In genomic region chr13:57437587-57437986, GRCh38 we compare ENCODE assay signal across 1 cellular context.
TF ChIP-seq lines count a peak whose summit lies in the region.

No MANE protein-coding gene starts in this region.

TF ChIP-seq in GM23338, 12 proteins besides CTCF, POLR2A, EP300 and RAD21 (continued from another document):
- TF ChIP-seq, protein P1, sequence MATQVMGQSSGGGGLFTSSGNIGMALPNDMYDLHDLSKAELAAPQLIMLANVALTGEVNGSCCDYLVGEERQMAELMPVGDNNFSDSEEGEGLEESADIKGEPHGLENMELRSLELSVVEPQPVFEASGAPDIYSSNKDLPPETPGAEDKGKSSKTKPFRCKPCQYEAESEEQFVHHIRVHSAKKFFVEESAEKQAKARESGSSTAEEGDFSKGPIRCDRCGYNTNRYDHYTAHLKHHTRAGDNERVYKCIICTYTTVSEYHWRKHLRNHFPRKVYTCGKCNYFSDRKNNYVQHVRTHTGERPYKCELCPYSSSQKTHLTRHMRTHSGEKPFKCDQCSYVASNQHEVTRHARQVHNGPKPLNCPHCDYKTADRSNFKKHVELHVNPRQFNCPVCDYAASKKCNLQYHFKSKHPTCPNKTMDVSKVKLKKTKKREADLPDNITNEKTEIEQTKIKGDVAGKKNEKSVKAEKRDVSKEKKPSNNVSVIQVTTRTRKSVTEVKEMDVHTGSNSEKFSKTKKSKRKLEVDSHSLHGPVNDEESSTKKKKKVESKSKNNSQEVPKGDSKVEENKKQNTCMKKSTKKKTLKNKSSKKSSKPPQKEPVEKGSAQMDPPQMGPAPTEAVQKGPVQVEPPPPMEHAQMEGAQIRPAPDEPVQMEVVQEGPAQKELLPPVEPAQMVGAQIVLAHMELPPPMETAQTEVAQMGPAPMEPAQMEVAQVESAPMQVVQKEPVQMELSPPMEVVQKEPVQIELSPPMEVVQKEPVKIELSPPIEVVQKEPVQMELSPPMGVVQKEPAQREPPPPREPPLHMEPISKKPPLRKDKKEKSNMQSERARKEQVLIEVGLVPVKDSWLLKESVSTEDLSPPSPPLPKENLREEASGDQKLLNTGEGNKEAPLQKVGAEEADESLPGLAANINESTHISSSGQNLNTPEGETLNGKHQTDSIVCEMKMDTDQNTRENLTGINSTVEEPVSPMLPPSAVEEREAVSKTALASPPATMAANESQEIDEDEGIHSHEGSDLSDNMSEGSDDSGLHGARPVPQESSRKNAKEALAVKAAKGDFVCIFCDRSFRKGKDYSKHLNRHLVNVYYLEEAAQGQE (IDR thresholded peaks at IDR 0.05; ENCODE audit: unreplicated experiment): no peak
- no peak for TF ChIP-seq ETS1 (IDR thresholded peaks at IDR 0.05)
- TF ChIP-seq, protein P2, sequence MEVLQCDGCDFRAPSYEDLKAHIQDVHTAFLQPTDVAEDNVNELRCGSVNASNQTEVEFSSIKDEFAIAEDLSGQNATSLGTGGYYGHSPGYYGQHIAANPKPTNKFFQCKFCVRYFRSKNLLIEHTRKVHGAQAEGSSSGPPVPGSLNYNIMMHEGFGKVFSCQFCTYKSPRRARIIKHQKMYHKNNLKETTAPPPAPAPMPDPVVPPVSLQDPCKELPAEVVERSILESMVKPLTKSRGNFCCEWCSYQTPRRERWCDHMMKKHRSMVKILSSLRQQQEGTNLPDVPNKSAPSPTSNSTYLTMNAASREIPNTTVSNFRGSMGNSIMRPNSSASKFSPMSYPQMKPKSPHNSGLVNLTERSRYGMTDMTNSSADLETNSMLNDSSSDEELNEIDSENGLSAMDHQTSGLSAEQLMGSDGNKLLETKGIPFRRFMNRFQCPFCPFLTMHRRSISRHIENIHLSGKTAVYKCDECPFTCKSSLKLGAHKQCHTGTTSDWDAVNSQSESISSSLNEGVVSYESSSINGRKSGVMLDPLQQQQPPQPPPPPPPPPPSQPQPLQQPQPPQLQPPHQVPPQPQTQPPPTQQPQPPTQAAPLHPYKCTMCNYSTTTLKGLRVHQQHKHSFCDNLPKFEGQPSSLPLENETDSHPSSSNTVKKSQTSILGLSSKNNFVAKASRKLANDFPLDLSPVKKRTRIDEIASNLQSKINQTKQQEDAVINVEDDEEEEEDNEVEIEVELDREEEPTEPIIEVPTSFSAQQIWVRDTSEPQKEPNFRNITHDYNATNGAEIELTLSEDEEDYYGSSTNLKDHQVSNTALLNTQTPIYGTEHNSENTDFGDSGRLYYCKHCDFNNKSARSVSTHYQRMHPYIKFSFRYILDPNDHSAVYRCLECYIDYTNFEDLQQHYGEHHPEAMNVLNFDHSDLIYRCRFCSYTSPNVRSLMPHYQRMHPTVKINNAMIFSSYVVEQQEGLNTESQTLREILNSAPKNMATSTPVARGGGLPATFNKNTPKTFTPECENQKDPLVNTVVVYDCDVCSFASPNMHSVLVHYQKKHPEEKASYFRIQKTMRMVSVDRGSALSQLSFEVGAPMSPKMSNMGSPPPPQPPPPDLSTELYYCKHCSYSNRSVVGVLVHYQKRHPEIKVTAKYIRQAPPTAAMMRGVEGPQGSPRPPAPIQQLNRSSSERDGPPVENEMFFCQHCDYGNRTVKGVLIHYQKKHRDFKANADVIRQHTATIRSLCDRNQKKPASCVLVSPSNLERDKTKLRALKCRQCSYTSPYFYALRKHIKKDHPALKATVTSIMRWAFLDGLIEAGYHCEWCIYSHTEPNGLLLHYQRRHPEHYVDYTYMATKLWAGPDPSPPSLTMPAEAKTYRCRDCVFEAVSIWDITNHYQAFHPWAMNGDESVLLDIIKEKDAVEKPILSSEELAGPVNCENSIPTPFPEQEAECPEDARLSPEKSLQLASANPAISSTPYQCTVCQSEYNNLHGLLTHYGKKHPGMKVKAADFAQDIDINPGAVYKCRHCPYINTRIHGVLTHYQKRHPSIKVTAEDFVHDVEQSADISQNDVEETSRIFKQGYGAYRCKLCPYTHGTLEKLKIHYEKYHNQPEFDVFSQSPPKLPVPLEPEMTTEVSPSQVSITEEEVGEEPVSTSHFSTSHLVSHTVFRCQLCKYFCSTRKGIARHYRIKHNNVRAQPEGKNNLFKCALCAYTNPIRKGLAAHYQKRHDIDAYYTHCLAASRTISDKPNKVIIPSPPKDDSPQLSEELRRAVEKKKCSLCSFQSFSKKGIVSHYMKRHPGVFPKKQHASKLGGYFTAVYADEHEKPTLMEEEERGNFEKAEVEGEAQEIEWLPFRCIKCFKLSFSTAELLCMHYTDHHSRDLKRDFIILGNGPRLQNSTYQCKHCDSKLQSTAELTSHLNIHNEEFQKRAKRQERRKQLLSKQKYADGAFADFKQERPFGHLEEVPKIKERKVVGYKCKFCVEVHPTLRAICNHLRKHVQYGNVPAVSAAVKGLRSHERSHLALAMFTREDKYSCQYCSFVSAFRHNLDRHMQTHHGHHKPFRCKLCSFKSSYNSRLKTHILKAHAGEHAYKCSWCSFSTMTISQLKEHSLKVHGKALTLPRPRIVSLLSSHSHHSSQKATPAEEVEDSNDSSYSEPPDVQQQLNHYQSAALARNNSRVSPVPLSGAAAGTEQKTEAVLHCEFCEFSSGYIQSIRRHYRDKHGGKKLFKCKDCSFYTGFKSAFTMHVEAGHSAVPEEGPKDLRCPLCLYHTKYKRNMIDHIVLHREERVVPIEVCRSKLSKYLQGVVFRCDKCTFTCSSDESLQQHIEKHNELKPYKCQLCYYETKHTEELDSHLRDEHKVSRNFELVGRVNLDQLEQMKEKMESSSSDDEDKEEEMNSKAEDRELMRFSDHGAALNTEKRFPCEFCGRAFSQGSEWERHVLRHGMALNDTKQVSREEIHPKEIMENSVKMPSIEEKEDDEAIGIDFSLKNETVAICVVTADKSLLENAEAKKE (CRISPR knock-in tag; IDR thresholded peaks at IDR 0.05): no peak
- TF ChIP-seq STAT1 (IDR thresholded peaks at IDR 0.05; ENCODE audit: unreplicated experiment): no peak
- TF ChIP-seq EZH2 (IDR thresholded peaks at IDR 0.05; ENCODE audit: low read depth, unreplicated experiment): no peak
